1 cellular context compared by ENCODE assay signal in the genomic region with DNA sequence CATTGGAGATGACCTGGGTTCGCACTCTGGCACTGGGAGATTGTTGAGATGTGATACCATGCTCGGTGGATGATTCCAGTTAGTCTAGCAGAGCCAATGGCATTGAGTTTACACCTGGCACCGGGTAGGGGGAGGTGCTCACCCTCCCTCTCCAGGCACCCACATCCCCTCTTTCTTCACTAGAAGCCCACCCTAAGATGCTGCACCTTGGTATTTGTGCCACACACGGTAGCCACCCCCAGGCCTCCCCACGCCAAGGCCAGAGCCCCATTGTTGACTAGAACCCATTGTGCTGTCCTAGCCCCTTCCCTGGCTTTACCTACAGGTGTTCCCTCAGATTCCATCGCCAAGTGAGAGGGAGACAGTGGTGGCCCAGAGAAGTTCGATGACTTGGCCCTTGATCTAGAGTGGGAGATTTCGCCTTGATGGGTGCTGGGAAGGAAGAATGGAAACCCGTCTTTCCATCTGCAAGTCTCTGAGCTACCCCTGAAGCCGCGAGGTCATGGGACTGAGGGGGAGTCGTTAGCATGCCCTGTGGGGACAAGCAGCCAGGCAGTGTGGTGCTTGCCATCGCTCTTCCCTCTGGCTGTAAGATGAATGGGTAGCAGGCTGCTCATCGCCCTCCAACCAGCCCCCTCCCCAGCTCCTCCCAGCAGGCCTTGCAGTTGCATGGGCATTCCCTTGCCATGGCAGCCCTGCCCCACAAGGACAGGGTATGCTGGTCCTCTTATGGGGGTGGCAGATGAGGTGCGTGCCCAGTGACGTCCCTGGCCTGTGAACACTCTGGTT.
A peak's percentile ranks its signal among the peaks of the same experiment; 100 is the strongest.
TF ChIP-seq lines count a peak whose summit lies in the region.

No MANE protein-coding gene starts in this region.

TF ChIP-seq in GM23338, 12 proteins besides CTCF, POLR2A, EP300 and RAD21:
- TF ChIP-seq JUNB (IDR thresholded peaks at IDR 0.05; ENCODE audit: unreplicated experiment), result no peak
- TF ChIP-seq ZNF331 (CRISPR knock-in tag; IDR thresholded peaks at IDR 0.05; ENCODE audit: low read depth), result no peak
- TF ChIP-seq POLR2AphosphoS5 (IDR thresholded peaks at IDR 0.05; ENCODE audit: low read depth), result peak; percentile 20; the same call in 1 of the 2 replicates
